Comparison of ENCODE assay signal across 22 cellular contexts in genomic region chr4:153267915-153268694, GRCh38.
DNase-seq lines count a peak whose midpoint lies in the region; ATAC-seq, FAIRE-seq and TF ChIP-seq lines count a peak whose summit lies in the region.
"Had no signal": no experiment of that assay in that cellular context is flagged by ENCODE, and none has a peak within 500 bp of the region (broad histone marks: within the 10 kb centered on the region; RNA-seq: fewer than 3 reads in every experiment).

No MANE protein-coding gene starts in this region.

- H3K36me3 ChIP-seq in Karpas-422 (ENCODE audit: insufficient read depth, low read length) (no peaks in the 10 kb centered on the region), K562 (ENCODE audit: control insufficient read depth, insufficient read depth, low read length) (no peaks in the 10 kb centered on the region), thyroid gland (no peaks in the 10 kb centered on the region)
- H3K36me3 ChIP-seq: ovary, SJCRH30 had no signal

- TF ChIP-seq POLR2A in K562 (conservative IDR thresholded peaks at IDR 0.05) (no peak), thyroid gland (IDR thresholded peaks at IDR 0.05) (peak in 1 of 2 donors; percentile 31)

- H3K4me3 Mint-ChIP-seq in activated T-cell treated with anti-CD3 and anti-CD28 coated beads, Interleukin-2, amount 50 U/mL, for 4 hours, result no peak overlapping the region
- H3K4me3 Mint-ChIP-seq: B cell; stimulated activated naive B cell treated with anti-CD40 and anti-IgM and Interleukin-4, amounts not matched to agents 10 μg/mL and 1 μg/mL and 100 μg/mL, for 72 hours had no signal

- no peaks in the 10 kb centered on the region for H3K9me3 Mint-ChIP-seq in activated T-cell treated with anti-CD3 and anti-CD28 coated beads, Interleukin-2, amount 50 U/mL, for 4 hours
- H3K9me3 Mint-ChIP-seq: stimulated activated naive B cell treated with anti-CD40 and anti-IgM and Interleukin-4, amounts not matched to agents 10 μg/mL and 1 μg/mL and 100 μg/mL, for 72 hours had no signal

- in situ Hi-C loops in K562 (cut with MboI), result no loop called here

- no peak for DNase-seq in Karpas-422
- no peak for DNase-seq in K562 (ENCODE audit: extremely low read depth in 1 of 4, low spot score in 3 of 4)
- DNase-seq in left colon, result no peak
- peak; percentile 76 to 78 for DNase-seq in thyroid gland
- DNase-seq in activated T-cell treated with anti-CD3 and anti-CD28 coated beads, Interleukin-2, amount 50 U/mL, for 4 hours, result no peak
- DNase-seq in NCI-H2227 (lab: John Stamatoyannopoulos, UW; ENCODE audit: unreplicated experiment), result no peak
- DNase-seq: H7; naive thymus-derived CD4-positive, alpha-beta T cell; NCI-H1417 treated with DMSO at 0.1 percent for 48 hours; NCI-H2171 treated with DMSO at 0.1 percent for 48 hours; NCI-H774; ovary; SJCRH30; stimulated activated naive B cell treated with anti-CD40 and anti-IgM and Interleukin-4, amounts not matched to agents 10 μg/mL and 1 μg/mL and 100 μg/mL, for 72 hours had no signal

- 2% methylated on average over 11 of the region's 11 CpGs for WGBS in K562 (ENCODE audit: insufficient coverage, low coverage, missing lambda C conversion rate)
- 50 to 61% methylated on average over 11 of the region's 11 CpGs for WGBS in thyroid gland, 2 donors

- CTCF ChIA-PET in K562 (lab: Yijun Ruan, JAX; ENCODE audit: low intra/inter-chr PET ratio), result no interaction called here

- no peak for TF ChIP-seq RAD21 in K562 (CRISPR knock-in tag; conservative IDR thresholded peaks at IDR 0.05 in 1 of 2, IDR thresholded peaks at IDR 0.05 in 1 of 2)

- POLR2A ChIA-PET in K562 (lab: Yijun Ruan, JAX), result interaction anchor here (1.1 kb wide), 2 partner anchors 9 to 19 kb away, joined by 3 to 4 read pairs; no protein-coding TSS in a partner anchor

- H3K9ac ChIP-seq in Karpas-422 (ENCODE audit: low read length) (0 out of 2 replicates have a peak overlapping the region, but pooled peaks have one; percentile 7), K562 (ENCODE audit: insufficient read depth in 1 of 2, low read depth in 2 of 2, low read length in 2 of 2) (no peak overlapping the region)

- no peaks in the 10 kb centered on the region for H3K36me3 Mint-ChIP-seq in activated T-cell treated with anti-CD3 and anti-CD28 coated beads, Interleukin-2, amount 50 U/mL, for 4 hours (ENCODE audit: insufficient read depth)
- H3K36me3 Mint-ChIP-seq: stimulated activated naive B cell treated with anti-CD40 and anti-IgM and Interleukin-4, amounts not matched to agents 10 μg/mL and 1 μg/mL and 100 μg/mL, for 72 hours had no signal

- intact Hi-C loops in K562 (cut with micrococcal nuclease), result no loop called here
- intact Hi-C loops in left colon (cut with DNase I, micrococcal nuclease), result no loop called here
- intact Hi-C loops in thyroid gland (cut with DNase I), result no loop called here

- H3K9me2 ChIP-seq in Karpas-422 (replicated peaks; ENCODE audit: insufficient read depth, low read length), result no peaks in the 10 kb centered on the region

- no peaks in the 10 kb centered on the region for H3K27me3 ChIP-seq in Karpas-422 (ENCODE audit: low read length)
- H3K27me3 ChIP-seq in K562 (ENCODE audit: control insufficient read depth in 2 of 2, insufficient read depth in 2 of 2, low read length in 2 of 2), result peaks cover 11% of the 10 kb centered on the region in 2 experiments
- no peaks in the 10 kb centered on the region for H3K27me3 ChIP-seq in thyroid gland
- H3K27me3 ChIP-seq: ovary, SJCRH30, tibial nerve had no signal

- H3K4me2 ChIP-seq in Karpas-422 (ENCODE audit: low read depth, low read length, poor library complexity, severe bottlenecking) (peak overlapping the region; percentile 50), K562 (ENCODE audit: insufficient read depth, low read length) (no peak overlapping the region)

- H3K4me3 ChIP-seq in Karpas-422 (ENCODE audit: low read length), result no peak overlapping the region
- no peak overlapping the region for H3K4me3 ChIP-seq in K562
- no peak overlapping the region for H3K4me3 ChIP-seq in thyroid gland (replicated peaks in 1 of 3)
- H3K4me3 ChIP-seq: lung, ovary, SJCRH30, tibial nerve had no signal

- TF ChIP-seq CTCF in K562 (IDR thresholded peaks at IDR 0.05 in 2 of 3, conservative IDR thresholded peaks at IDR 0.05 in 1 of 3; ENCODE audit: insufficient read depth in 2 of 3, low read depth in 1 of 3, low read length in 3 of 3) (no peak), thyroid gland (IDR thresholded peaks at IDR 0.05) (no peak)

- H3K27me3 Mint-ChIP-seq in activated T-cell treated with anti-CD3 and anti-CD28 coated beads, Interleukin-2, amount 50 U/mL, for 4 hours (ENCODE audit: low read depth), result no peaks in the 10 kb centered on the region
- H3K27me3 Mint-ChIP-seq: naive thymus-derived CD4-positive, alpha-beta T cell; stimulated activated naive B cell treated with anti-CD40 and anti-IgM and Interleukin-4, amounts not matched to agents 10 μg/mL and 1 μg/mL and 100 μg/mL, for 72 hours had no signal

- H4K20me1 ChIP-seq in Karpas-422 (ENCODE audit: insufficient read depth, low read depth, low read length) (no peaks in the 10 kb centered on the region), K562 (replicated peaks; ENCODE audit: control insufficient read depth, insufficient read depth, low read length) (no peaks in the 10 kb centered on the region)

- peak overlapping the region; percentile 61; the same call in 1 of the 2 replicates for H2AFZ ChIP-seq in Karpas-422 (ENCODE audit: low read length)
- H2AFZ ChIP-seq in K562 (ENCODE audit: low read depth, low read length), result no peak overlapping the region

- H3K4me1 ChIP-seq in Karpas-422 (ENCODE audit: low read length) (peaks cover 4% of the 10 kb centered on the region; the same call in 1 of the 2 replicates), K562 (replicated peaks in 1 of 2; ENCODE audit: control insufficient read depth in 2 of 2, insufficient read depth in 2 of 2, low read length in 2 of 2) (no peaks in the 10 kb centered on the region), thyroid gland (peaks cover 58 to 64% of the 10 kb centered on the region in 2 donors)
- H3K4me1 ChIP-seq: SJCRH30 had no signal

- FAIRE-seq in K562 (lab: Jason Lieb, UNC), result no peak
- FAIRE-seq: bronchial epithelial cell, GM19239 had no signal

- no peak for TF ChIP-seq EP300 in K562 (IDR thresholded peaks at IDR 0.05; ENCODE audit: low read length)

- peaks cover 7% of the 10 kb centered on the region for H3K4me1 Mint-ChIP-seq in activated T-cell treated with anti-CD3 and anti-CD28 coated beads, Interleukin-2, amount 50 U/mL, for 4 hours (ENCODE audit: low read depth)
- H3K4me1 Mint-ChIP-seq: B cell had no signal

- no TSS peak for BruUV-seq in K562 (replicated peaks; lab: Mats Ljungman, UMichigan)

- H3K9me3 ChIP-seq in Karpas-422 (ENCODE audit: low read length), result no peaks in the 10 kb centered on the region
- H3K9me3 ChIP-seq in K562 (replicated peaks; ENCODE audit: control insufficient read depth, insufficient read depth, low read depth, low read length), result no peaks in the 10 kb centered on the region
- H3K9me3 ChIP-seq in thyroid gland, result no peaks in the 10 kb centered on the region
- H3K9me3 ChIP-seq: ovary, SJCRH30, tibial nerve had no signal

- ATAC-seq in K562 (no peak), left colon (peak; percentile 65), GM21529 (IDR thresholded peaks at IDR 0.05; ENCODE audit: unreplicated experiment) (no peak)
- no peak for ATAC-seq in activated T-cell treated with anti-CD3 and anti-CD28 coated beads, Interleukin-2, amount 50 U/mL, for 4 hours
- ATAC-seq: activated CD4-positive, CD25-positive, alpha-beta regulatory T cell treated with anti-CD3 and anti-CD28 coated beads, Interleukin-2, amount 50 U/mL, for 24 hours; naive thymus-derived CD4-positive, alpha-beta T cell; sciatic nerve; stimulated activated naive B cell treated with anti-CD40 and anti-IgM and Interleukin-4, amounts not matched to agents 10 μg/mL and 1 μg/mL and 100 μg/mL, for 72 hours had no signal

- H3K9me1 ChIP-seq in K562 (ENCODE audit: control insufficient read depth, insufficient read depth, low read length), result no peaks in the 10 kb centered on the region

- no peaks in the 10 kb centered on the region for H3K79me2 ChIP-seq in Karpas-422 (ENCODE audit: low read length)
- no peaks in the 10 kb centered on the region for H3K79me2 ChIP-seq in K562 (ENCODE audit: control insufficient read depth, insufficient read depth, low read length)

- H3K27ac ChIP-seq in Karpas-422 (ENCODE audit: low read length), result no peak overlapping the region
- H3K27ac ChIP-seq in K562 (ENCODE audit: extremely low read depth, low read depth, low read length), result no peak overlapping the region
- peak overlapping the region; percentile 85 to 87 (median 86) for H3K27ac ChIP-seq in thyroid gland
- H3K27ac ChIP-seq: ovary, SJCRH30, tibial nerve had no signal

TF ChIP-seq in K562, 482 proteins besides CTCF, POLR2A, EP300 and RAD21:
- TF ChIP-seq SIN3B (IDR thresholded peaks at IDR 0.05; ENCODE audit: low read depth) (no peak), ZNF507 (tag; conservative IDR thresholded peaks at IDR 0.05) (peak; percentile 55; the same call in 1 of the 2 replicates)

Comparison
In these comparisons a context has a peak if more than half of its experiments do, and no peak if none do; other contexts are left out.
1. DNase-seq: peak in thyroid gland (2 of 2); none in Karpas-422 (single experiment), K562 (0 of 4), left colon (0 of 2), activated T-cell treated with anti-CD3 and anti-CD28 coated beads, Interleukin-2, amount 50 U/mL, for 4 hours (single experiment) and NCI-H2227 (single experiment).
2. H3K27ac ChIP-seq: peak in thyroid gland (3 of 3); none in Karpas-422 (single experiment) and K562 (single experiment).